Comparison of ENCODE assay signal across 8 cellular contexts in the genomic region with DNA sequence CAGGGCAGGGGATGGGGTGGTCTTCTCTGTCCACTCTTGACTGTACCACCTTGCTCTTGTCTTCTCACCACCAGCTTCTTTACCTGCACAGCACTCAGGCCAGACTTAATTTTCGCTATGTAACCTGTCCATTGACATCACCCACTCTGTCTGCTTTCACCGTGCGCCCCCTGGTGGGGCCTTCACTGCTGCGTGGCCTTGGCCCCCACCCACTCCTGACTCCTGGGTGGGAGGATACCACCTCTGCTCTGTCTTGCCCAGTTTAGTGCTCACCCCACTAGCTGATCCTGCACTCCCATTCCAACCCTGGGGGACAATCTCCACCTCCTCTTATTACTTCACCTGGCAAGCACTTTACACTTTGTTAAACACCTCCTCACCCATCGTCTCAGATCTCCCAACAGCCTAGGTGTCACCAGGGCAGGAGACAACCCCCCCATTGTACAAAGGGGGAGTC. TPM values are rescaled to one million over a fixed set of nuclear protein-coding genes. Genes with fewer than 3 reads are reported as not detected.
DNase-seq lines count a peak whose midpoint lies in the region; ATAC-seq and TF ChIP-seq lines count a peak whose summit lies in the region.

No MANE protein-coding gene starts in this region.

- H3K9me3 Mint-ChIP-seq in activated naive CD4-positive, alpha-beta T cell treated with anti-CD3 and anti-CD28 coated beads, Interleukin-2, amount 50 U/mL, for 72 hours, result no peaks in the 10 kb centered on the region

- DNase-seq in BE2C (peak; percentile 66), HL-60 (ENCODE audit: low read depth in 1 of 2, low spot score in 1 of 2) (peak in 1 of 2 experiments; percentile 62), left ventricle myocardium superior (peak; percentile 93), cortex of kidney (lab: John Stamatoyannopoulos, UW) (no peak)
- peak in 1 of 2 donors; percentile 84 for DNase-seq in activated naive CD4-positive, alpha-beta T cell treated with anti-CD3 and anti-CD28 coated beads, Interleukin-2, amount 50 U/mL, for 72 hours (ENCODE audit: low spot score in 2 of 2)
- peak; percentile 77 for DNase-seq in stimulated activated CD4-positive, alpha-beta T cell treated with anti-CD3 and anti-CD28 coated beads, Interleukin-12 subunit alpha, Interleukin-12 subunit beta, amount 100 ng/mL, for 4 hours

- peak; percentile 76 to 79 for ATAC-seq in activated naive CD4-positive, alpha-beta T cell treated with anti-CD3 and anti-CD28 coated beads, Interleukin-2, amount 50 U/mL, for 72 hours
- ATAC-seq in left ventricle myocardium superior, result peak; percentile 51
- no peak for ATAC-seq in HG03520 (IDR thresholded peaks at IDR 0.05; ENCODE audit: unreplicated experiment)

- no peaks in the 10 kb centered on the region for H4K20me1 ChIP-seq in SU-DHL-6 (ENCODE audit: low read depth, low read length)

- no peaks in the 10 kb centered on the region for H3K36me3 ChIP-seq in BE2C
- no peaks in the 10 kb centered on the region for H3K36me3 ChIP-seq in SU-DHL-6 (ENCODE audit: low read length)

- intact Hi-C loops in left ventricle myocardium superior (cut with micrococcal nuclease), result no loop called here

- H3K27ac ChIP-seq in HL-60 (replicated peaks) (no peak overlapping the region), SU-DHL-6 (ENCODE audit: low read depth, low read length) (no peak overlapping the region)

- no peak overlapping the region for H3K27ac Mint-ChIP-seq in activated naive CD4-positive, alpha-beta T cell treated with anti-CD3 and anti-CD28 coated beads, Interleukin-2, amount 50 U/mL, for 72 hours

- H3K4me3 ChIP-seq in BE2C (ENCODE audit: low read depth, low read length) (no peak overlapping the region), HL-60 (replicated peaks; ENCODE audit: insufficient read depth, low read length) (no peak overlapping the region), SU-DHL-6 (ENCODE audit: insufficient read depth, low read length, poor library complexity, severe bottlenecking) (no peak overlapping the region)

- no peaks in the 10 kb centered on the region for H3K79me2 ChIP-seq in SU-DHL-6 (ENCODE audit: insufficient read depth, low read length)

- H3K9me2 ChIP-seq in SU-DHL-6 (replicated peaks; ENCODE audit: insufficient read depth, low read length), result no peaks in the 10 kb centered on the region

- TF ChIP-seq CTCF in BE2C (IDR thresholded peaks at IDR 0.05; ENCODE audit: low read depth, low read length) (peak; percentile 75), HL-60 (IDR thresholded peaks at IDR 0.05; ENCODE audit: insufficient read depth, low read length) (peak; percentile 87), SU-DHL-6 (IDR thresholded peaks at IDR 0.05; ENCODE audit: insufficient read depth, low read length, poor library complexity, severe bottlenecking) (peak; percentile 85)

- H3K9me3 ChIP-seq in BE2C (no peaks in the 10 kb centered on the region), SU-DHL-6 (ENCODE audit: insufficient read depth, low read length) (no peaks in the 10 kb centered on the region)

- no peaks in the 10 kb centered on the region for H3K4me1 ChIP-seq in BE2C

- no peak overlapping the region for H3K9ac ChIP-seq in SU-DHL-6 (ENCODE audit: low read length)

- no peaks in the 10 kb centered on the region for H3K36me3 Mint-ChIP-seq in activated naive CD4-positive, alpha-beta T cell treated with anti-CD3 and anti-CD28 coated beads, Interleukin-2, amount 50 U/mL, for 72 hours

- no peak overlapping the region for H3K4me2 ChIP-seq in SU-DHL-6 (ENCODE audit: low read depth, low read length, poor library complexity, severe bottlenecking)

- H3F3A ChIP-seq in SU-DHL-6 (ENCODE audit: insufficient read depth), result no peaks in the 10 kb centered on the region

- no peaks in the 10 kb centered on the region for H3K27me3 ChIP-seq in BE2C
- H3K27me3 ChIP-seq in HL-60 (ENCODE audit: insufficient read depth, poor library complexity, severe bottlenecking), result peaks cover 20% of the 10 kb centered on the region
- H3K27me3 ChIP-seq in SU-DHL-6 (ENCODE audit: low read length), result no peaks in the 10 kb centered on the region

- H2AFZ ChIP-seq in SU-DHL-6 (ENCODE audit: low read depth, low read length, severe bottlenecking), result no peak overlapping the region

RNA-seq across cellular contexts. Expression of a gene that starts 17.7 kb away (rescaled TPM):
- polyA plus RNA-seq in BE2C (2012; ENCODE audit: insufficient read depth, insufficient read length, low read depth), result not detected
- total RNA-seq in activated naive CD4-positive, alpha-beta T cell treated with anti-CD3 and anti-CD28 coated beads, Interleukin-2, amount 50 U/mL, for 72 hours, result not detected
- 13.0 TPM for total RNA-seq in left ventricle myocardium superior

RNA-seq across cellular contexts. Expression of a gene that starts 32.0 kb away (rescaled TPM):
- polyA plus RNA-seq in BE2C (2012; ENCODE audit: insufficient read depth, insufficient read length, low read depth), result not detected
- not detected for total RNA-seq in activated naive CD4-positive, alpha-beta T cell treated with anti-CD3 and anti-CD28 coated beads, Interleukin-2, amount 50 U/mL, for 72 hours
- total RNA-seq in left ventricle myocardium superior, result 9,164 TPM

Comparison
In these comparisons a context has a peak if more than half of its experiments do, and no peak if none do; other contexts are left out.
1. RNA of a gene that starts 17.7 kb away (total RNA-seq): 13.0 TPM in left ventricle myocardium superior (single experiment); not detected in activated naive CD4-positive, alpha-beta T cell treated with anti-CD3 and anti-CD28 coated beads, Interleukin-2, amount 50 U/mL, for 72 hours; every median in the first group is over 10 times any median in the second.
2. RNA of a gene that starts 32.0 kb away (total RNA-seq): 9,164 TPM in left ventricle myocardium superior (single experiment); not detected in activated naive CD4-positive, alpha-beta T cell treated with anti-CD3 and anti-CD28 coated beads, Interleukin-2, amount 50 U/mL, for 72 hours; every median in the first group is over 1,000 times any median in the second.
3. Peak in every context shown above with its lines, with median percentiles within 50 percentile points of each other: CTCF ChIP-seq.